1 cellular context compared by ENCODE assay signal in the genomic region with DNA sequence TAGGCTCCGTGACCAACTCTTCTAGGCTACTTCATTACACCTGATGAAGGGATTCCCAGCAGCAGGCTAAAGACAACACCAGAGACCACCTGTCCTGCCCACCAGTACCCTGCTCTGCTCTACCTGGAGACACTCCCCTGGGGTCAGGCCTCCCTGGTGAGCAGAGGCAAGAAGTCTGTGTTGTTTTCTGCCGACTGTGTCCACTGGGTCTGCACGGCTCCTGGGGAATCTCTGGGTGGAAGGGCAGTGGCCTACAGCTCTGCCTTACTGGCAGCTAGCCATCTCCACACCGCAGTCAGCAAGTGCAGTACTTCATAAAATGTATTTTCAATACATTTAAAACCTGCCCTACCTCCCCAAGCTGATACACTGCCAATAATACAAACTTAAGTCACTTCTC.
TF ChIP-seq lines count a peak whose summit lies in the region.

No MANE protein-coding gene starts in this region.

TF ChIP-seq in GM12878, 131 proteins besides CTCF, POLR2A, EP300 and RAD21:
- peak; percentile 20; the same call in 1 of the 2 replicates for TF ChIP-seq POLR2AphosphoS5 (IDR thresholded peaks at IDR 0.05; ENCODE audit: low read length)
- TF ChIP-seq, protein P1, sequence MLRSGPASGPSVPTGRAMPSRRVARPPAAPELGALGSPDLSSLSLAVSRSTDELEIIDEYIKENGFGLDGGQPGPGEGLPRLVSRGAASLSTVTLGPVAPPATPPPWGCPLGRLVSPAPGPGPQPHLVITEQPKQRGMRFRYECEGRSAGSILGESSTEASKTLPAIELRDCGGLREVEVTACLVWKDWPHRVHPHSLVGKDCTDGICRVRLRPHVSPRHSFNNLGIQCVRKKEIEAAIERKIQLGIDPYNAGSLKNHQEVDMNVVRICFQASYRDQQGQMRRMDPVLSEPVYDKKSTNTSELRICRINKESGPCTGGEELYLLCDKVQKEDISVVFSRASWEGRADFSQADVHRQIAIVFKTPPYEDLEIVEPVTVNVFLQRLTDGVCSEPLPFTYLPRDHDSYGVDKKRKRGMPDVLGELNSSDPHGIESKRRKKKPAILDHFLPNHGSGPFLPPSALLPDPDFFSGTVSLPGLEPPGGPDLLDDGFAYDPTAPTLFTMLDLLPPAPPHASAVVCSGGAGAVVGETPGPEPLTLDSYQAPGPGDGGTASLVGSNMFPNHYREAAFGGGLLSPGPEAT (IDR thresholded peaks at IDR 0.05; ENCODE audit: low read depth): no peak
